32 cellular contexts compared by ENCODE assay signal in genomic region chr5:134934202-134934601, GRCh38. TPM values are rescaled to one million over a fixed set of nuclear protein-coding genes. Genes with fewer than 3 reads are reported as not detected.
"Had no signal": no experiment of that assay in that cellular context is flagged by ENCODE, and none has a peak within 500 bp of the region (broad histone marks: within the 10 kb centered on the region; RNA-seq: fewer than 3 reads in every experiment).

No MANE protein-coding gene starts in this region.

- H3K4me1 Mint-ChIP-seq: naive thymus-derived CD8-positive, alpha-beta T cell; stimulated activated naive CD8-positive, alpha-beta T cell treated with anti-CD3 and anti-CD28 coated beads, Interleukin-15, amount 100 ng/mL, for 72 hours had no signal

- H3K27ac ChIP-seq: neural progenitor cell, ovary, prostate gland, right lobe of liver, sigmoid colon, skin epidermis, spleen, suprapubic skin, testis, tibial artery, transverse colon, upper lobe of right lung, uterus had no signal

- H3K4me1 ChIP-seq: prostate gland, right lobe of liver, sigmoid colon, spleen, suprapubic skin, testis, tibial artery, transverse colon, upper lobe of right lung, uterus had no signal

- H3K36me3 Mint-ChIP-seq: natural killer cell treated with Interleukin-12 subunit alpha and Interleukin-12 subunit beta and Interleukin-15 and Interleukin-18, amount 100 ng/mL, for 72 hours had no signal

- H3K9me3 ChIP-seq: ovary, prostate gland, right lobe of liver, sigmoid colon, spleen, suprapubic skin, testis, tibial artery, transverse colon, upper lobe of right lung, uterus had no signal

- H3K9me3 Mint-ChIP-seq: naive B cell; naive thymus-derived CD8-positive, alpha-beta T cell; natural killer cell treated with Interleukin-12 subunit alpha and Interleukin-12 subunit beta and Interleukin-15 and Interleukin-18, amount 100 ng/mL, for 72 hours; nephron progenitor cell; neural progenitor cell; stimulated activated memory B cell treated with anti-CD40 and anti-IgM and Interleukin-4, amounts not matched to agents 10 μg/mL and 1 μg/mL and 100 μg/mL, for 72 hours; stimulated activated naive CD8-positive, alpha-beta T cell treated with anti-CD3 and anti-CD28 coated beads, Interleukin-15, amount 100 ng/mL, for 72 hours; type B pancreatic cell had no signal

- H3K27me3 Mint-ChIP-seq: naive B cell; naive thymus-derived CD8-positive, alpha-beta T cell; natural killer cell treated with Interleukin-12 subunit alpha and Interleukin-12 subunit beta and Interleukin-15 and Interleukin-18, amount 100 ng/mL, for 72 hours; stimulated activated memory B cell treated with anti-CD40 and anti-IgM and Interleukin-4, amounts not matched to agents 10 μg/mL and 1 μg/mL and 100 μg/mL, for 72 hours; stimulated activated naive CD8-positive, alpha-beta T cell treated with anti-CD3 and anti-CD28 coated beads, Interleukin-15, amount 100 ng/mL, for 72 hours; type B pancreatic cell had no signal

- H3K27me3 ChIP-seq: neural progenitor cell, ovary, right lobe of liver, sigmoid colon, spleen, suprapubic skin, testis, tibial artery, transverse colon, upper lobe of right lung, uterus had no signal

- DNase-seq: naive B cell; naive thymus-derived CD8-positive, alpha-beta T cell; nephron progenitor cell; occipital lobe; ovary; right cardiac atrium; right lobe of liver; sigmoid colon; spleen; stimulated activated CD4-positive, alpha-beta T cell treated with anti-CD3 and anti-CD28 coated beads, Interleukin-12 subunit alpha, Interleukin-12 subunit beta, amount 100 ng/mL, for 4 hours; stimulated activated CD4-positive, alpha-beta T cell treated with anti-CD3 and anti-CD28 coated beads, Interleukin-1b, Interleukin-23, amount 100 ng/mL, for 48 hours; stimulated activated CD4-positive, alpha-beta T cell treated with anti-CD3 and anti-CD28 coated beads, Interleukin-4, amount 100 ng/mL, for 1 hour; stimulated activated CD4-positive, alpha-beta T cell treated with anti-CD3 and anti-CD28 coated beads, Interleukin-4, amount 100 ng/mL, for 4 hours; stimulated activated CD8-positive, alpha-beta memory T cell treated with anti-CD3 and anti-CD28 coated beads, Interleukin-4, amount 100 ng/mL, for 48 hours; stimulated activated naive CD4-positive, alpha-beta T cell; stimulated activated naive CD8-positive, alpha-beta T cell treated with anti-CD3 and anti-CD28 coated beads, Interleukin-15, amount 100 ng/mL, for 72 hours; stimulated activated naive CD8-positive, alpha-beta T cell treated with anti-CD3 and anti-CD28 coated beads, Interleukin-15, Interleukin-2, amounts not matched to agents 100 U/mL and 50 U/mL, for 24 hours; substantia nigra; testis; tibial artery; transverse colon; upper lobe of right lung; uterus had no signal

- H3K36me3 ChIP-seq: neural progenitor cell, ovary, prostate gland, uterus had no signal

- H2AFZ ChIP-seq: neural progenitor cell had no signal

- ATAC-seq: naive thymus-derived CD8-positive, alpha-beta T cell; natural killer cell treated with Interleukin-12 subunit alpha and Interleukin-12 subunit beta and Interleukin-15 and Interleukin-18, amount 100 ng/mL, for 72 hours; right cardiac atrium; right lobe of liver; stimulated activated memory B cell treated with anti-CD40 and anti-IgM and Interleukin-4, amounts not matched to agents 10 μg/mL and 1 μg/mL and 100 μg/mL, for 72 hours; stimulated activated naive CD8-positive, alpha-beta T cell treated with anti-CD3 and anti-CD28 coated beads, Interleukin-15, amount 100 ng/mL, for 72 hours; stimulated activated naive CD8-positive, alpha-beta T cell treated with anti-CD3 and anti-CD28 coated beads, Interleukin-15, Interleukin-2, amounts not matched to agents 100 U/mL and 50 U/mL, for 24 hours; upper lobe of right lung had no signal

- H3K4me3 ChIP-seq: neural progenitor cell, ovary, prostate gland, right lobe of liver, sigmoid colon, skin epidermis, smooth muscle cell, spleen, suprapubic skin, testis, tibial artery, transverse colon, upper lobe of right lung, uterus had no signal

- H3K4me3 Mint-ChIP-seq: naive B cell; naive thymus-derived CD8-positive, alpha-beta T cell; natural killer cell treated with Interleukin-12 subunit alpha and Interleukin-12 subunit beta and Interleukin-15 and Interleukin-18, amount 100 ng/mL, for 72 hours; nephron progenitor cell; neural progenitor cell; stimulated activated memory B cell treated with anti-CD40 and anti-IgM and Interleukin-4, amounts not matched to agents 10 μg/mL and 1 μg/mL and 100 μg/mL, for 72 hours; stimulated activated naive CD8-positive, alpha-beta T cell treated with anti-CD3 and anti-CD28 coated beads, Interleukin-15, amount 100 ng/mL, for 72 hours; type B pancreatic cell had no signal

- H3K4me2 ChIP-seq: neural progenitor cell, smooth muscle cell had no signal

- H3K27ac Mint-ChIP-seq: naive B cell; naive thymus-derived CD8-positive, alpha-beta T cell; natural killer cell treated with Interleukin-12 subunit alpha and Interleukin-12 subunit beta and Interleukin-15 and Interleukin-18, amount 100 ng/mL, for 72 hours; nephron progenitor cell; neural progenitor cell; stimulated activated memory B cell treated with anti-CD40 and anti-IgM and Interleukin-4, amounts not matched to agents 10 μg/mL and 1 μg/mL and 100 μg/mL, for 72 hours; stimulated activated naive CD8-positive, alpha-beta T cell treated with anti-CD3 and anti-CD28 coated beads, Interleukin-15, amount 100 ng/mL, for 72 hours; type B pancreatic cell had no signal

- H3K9ac ChIP-seq: neural progenitor cell had no signal

RNA-seq across cellular contexts. Expression of gene CATSPER3, which starts 33.5 kb away (rescaled TPM):
- total RNA-seq: smooth muscle cell, urinary bladder had no signal
- polyA plus RNA-seq: smooth muscle cell had no signal
